Comparison of ENCODE assay signal across 26 cellular contexts in the genomic region with DNA sequence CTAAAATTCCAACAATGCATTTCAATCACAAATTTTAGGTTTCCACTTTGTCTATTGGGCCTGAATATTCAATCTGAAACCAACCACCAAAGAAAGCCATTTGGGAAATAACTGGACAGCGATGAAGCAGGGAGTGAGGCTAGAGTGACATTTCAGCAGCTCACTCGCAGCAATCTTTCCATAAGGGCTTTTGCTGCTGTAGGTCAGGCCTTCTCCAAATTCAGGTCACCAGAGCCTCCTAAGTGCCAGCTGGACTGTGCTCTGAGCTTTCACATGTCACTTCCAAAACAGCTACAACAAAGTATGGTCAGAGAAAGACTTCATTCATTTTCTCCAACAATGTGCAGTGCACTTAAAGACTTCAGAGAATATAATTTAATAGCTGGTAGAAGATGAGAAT.
"Had no signal": no experiment of that assay in that cellular context is flagged by ENCODE, and none has a peak within 500 bp of the region (broad histone marks: within the 10 kb centered on the region; RNA-seq: fewer than 3 reads in every experiment).

No MANE protein-coding gene starts in this region.

- H3K9me3 ChIP-seq: ascending aorta, breast epithelium, esophagus muscularis mucosa, gastrocnemius medialis had no signal

- H3K36me3 ChIP-seq: ascending aorta, breast epithelium, cardiac muscle cell, esophagus muscularis mucosa, gastrocnemius medialis had no signal

- ATAC-seq: activated CD4-positive, alpha-beta T cell treated with anti-CD3 and anti-CD28 coated beads for 36 hours; activated CD8-positive, alpha-beta memory T cell treated with anti-CD3 and anti-CD28 coated beads, Interleukin-2, amount 10 ng/mL, durations not matched to agents 7 days and 5 days; activated CD8-positive, alpha-beta T cell treated with anti-CD3 and anti-CD28 coated beads, Interleukin-2, amount 10 ng/mL, durations not matched to agents 7 days and 5 days; activated naive CD4-positive, alpha-beta T cell treated with anti-CD3 and anti-CD28 coated beads, Interleukin-2, amount 50 U/mL, for 72 hours; foreskin keratinocyte; gastrocnemius medialis had no signal

- H3K4me3 ChIP-seq: ascending aorta, breast epithelium, cardiac muscle cell, coronary artery, dorsolateral prefrontal cortex, esophagus muscularis mucosa, gastrocnemius medialis had no signal

- H3K27me3 ChIP-seq: ascending aorta, breast epithelium, cardiac muscle cell, esophagus muscularis mucosa, gastrocnemius medialis had no signal

- H3K4me1 ChIP-seq: ascending aorta, breast epithelium, esophagus muscularis mucosa, foreskin keratinocyte, gastrocnemius medialis had no signal

- DNase-seq: activated CD4-positive, alpha-beta memory T cell treated with anti-CD3 and anti-CD28 coated beads for 36 hours; activated CD4-positive, alpha-beta T cell treated with anti-CD3 and anti-CD28 coated beads for 36 hours; activated CD4-positive, alpha-beta T cell treated with anti-CD3 and anti-CD28 coated beads, Interleukin-2, amount 10 ng/mL, durations not matched to agents 24 days and 14 days; activated CD4-positive, CD25-positive, alpha-beta regulatory T cell; activated CD4-positive, CD25-positive, alpha-beta regulatory T cell treated with anti-CD3 and anti-CD28 coated beads, Interleukin-2, amount 50 U/mL, for 72 hours; activated CD8-positive, alpha-beta memory T cell treated with anti-CD3 and anti-CD28 coated beads, Interleukin-2, amount 10 ng/mL, durations not matched to agents 7 days and 5 days; activated CD8-positive, alpha-beta memory T cell treated with anti-CD3 and anti-CD28 coated beads, Interleukin-2, amount 50 U/mL, for 4 hours; activated CD8-positive, alpha-beta T cell treated with anti-CD3 and anti-CD28 coated beads, Interleukin-2, amount 10 ng/mL, durations not matched to agents 7 days and 5 days; activated effector memory CD4-positive, alpha-beta T cell treated with anti-CD3 and anti-CD28 coated beads, Interleukin-2, amount 50 U/mL, for 16 hours; activated naive CD4-positive, alpha-beta T cell treated with anti-CD3 and anti-CD28 coated beads, Interleukin-2, amount 10 ng/mL, durations not matched to agents 7 days and 5 days; activated naive CD8-positive, alpha-beta T cell treated with anti-CD3 and anti-CD28 coated beads, Interleukin-2, amount 10 ng/mL, durations not matched to agents 7 days and 5 days; activated T-cell treated with anti-CD3 and anti-CD28 coated beads, Interleukin-2, amount 50 U/mL, for 1 hour; activated T-cell treated with anti-CD3 and anti-CD28 coated beads, Interleukin-2, amount 50 U/mL, for 48 hours; dorsolateral prefrontal cortex; effector memory CD4-positive, alpha-beta T cell; endodermal cell; erythroblast; foreskin keratinocyte; gastrocnemius medialis; T-helper 2 cell had no signal

- H3K27ac ChIP-seq: ascending aorta, breast epithelium, cardiac muscle cell, coronary artery, dorsolateral prefrontal cortex, esophagus muscularis mucosa, foreskin keratinocyte, gastrocnemius medialis had no signal
